Comparison of ENCODE assay signal across 11 cellular contexts in the genomic region with DNA sequence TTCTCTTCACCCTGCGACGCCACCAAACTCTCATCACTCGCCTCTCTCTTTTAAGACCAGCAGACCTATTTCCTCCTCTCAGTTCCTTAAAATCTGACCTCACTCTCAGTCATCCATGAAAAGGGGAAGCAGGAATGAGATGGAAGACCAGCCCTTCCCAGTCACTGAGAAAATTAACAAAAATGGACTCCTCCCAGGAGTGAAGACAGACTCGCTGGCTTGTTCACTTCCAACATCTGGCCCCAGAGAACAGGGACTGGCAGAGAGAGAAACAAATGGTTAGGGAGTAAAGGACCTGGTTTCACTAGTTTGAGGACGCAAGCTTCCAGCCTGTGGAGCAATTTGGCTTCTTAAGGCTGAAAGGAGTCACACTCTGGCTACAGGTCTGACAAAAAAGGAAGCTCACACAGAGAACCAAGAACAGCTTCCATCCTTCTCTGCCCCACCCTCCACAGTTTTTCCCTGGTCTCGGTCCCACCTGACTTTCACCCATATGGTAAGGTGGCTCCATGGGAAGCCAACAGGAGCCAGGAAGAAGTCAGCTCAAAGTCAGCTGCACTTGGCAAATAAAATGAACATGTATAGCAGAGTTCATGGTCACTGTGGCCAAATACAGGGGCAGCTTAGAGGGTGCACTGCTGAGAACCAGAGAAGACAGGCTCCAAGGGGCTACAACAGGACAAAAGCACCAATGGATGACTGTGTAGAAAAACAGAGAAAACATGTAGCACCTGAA. TPM values are rescaled to one million over a fixed set of nuclear protein-coding genes. Genes with fewer than 3 reads are reported as not detected.
DNase-seq lines count a peak whose midpoint lies in the region; ATAC-seq, FAIRE-seq and TF ChIP-seq lines count a peak whose summit lies in the region.
"Had no signal": no experiment of that assay in that cellular context is flagged by ENCODE, and none has a peak within 500 bp of the region (broad histone marks: within the 10 kb centered on the region; RNA-seq: fewer than 3 reads in every experiment).

No MANE protein-coding gene starts in this region.

- FAIRE-seq in K562 (lab: Jason Lieb, UNC) (no peak), small intestine (lab: Jason Lieb, UNC) (no peak)

- CTCF ChIA-PET in K562 (lab: Yijun Ruan, JAX; ENCODE audit: low intra/inter-chr PET ratio): no interaction called here

- H3K9me2 ChIP-seq in GM23248 (ENCODE audit: insufficient read depth): no peaks in the 10 kb centered on the region

- ATAC-seq in K562 (no peak), lung (ENCODE audit: insufficient read depth, low FRiP score) (peak; percentile 59), thoracic aorta (ENCODE audit: insufficient number of reproducible peaks, low FRiP score, low read depth) (no peak), GM21390 (IDR thresholded peaks at IDR 0.05; ENCODE audit: unreplicated experiment) (no peak)
- ATAC-seq: naive thymus-derived CD8-positive, alpha-beta T cell had no signal

- H2AFZ ChIP-seq in GM23248 (0 out of 2 replicates have a peak overlapping the region, but pooled peaks have one; percentile 20), K562 (ENCODE audit: low read depth, low read length) (no peak overlapping the region)

- intact Hi-C loops in K562 (cut with micrococcal nuclease): loop anchor here (10.0 kb wide), 1 partner anchor 55 kb away; the partner anchor contains the start of gene ITGB5
- intact Hi-C loops in posterior vena cava (cut with DNase I): loop anchor here in 1 of 2 donors (5.0 kb wide), 1 partner anchor 52 kb away; no protein-coding TSS in a partner anchor

- POLR2A ChIA-PET in K562 (lab: Yijun Ruan, JAX): interaction anchor here (0.6 kb wide), 1 partner anchor 66 kb away, joined by 3 read pairs; no protein-coding TSS in a partner anchor

- peaks cover 14% of the 10 kb centered on the region for H3K36me3 ChIP-seq in GM23248 (ENCODE audit: low read depth)
- H3K36me3 ChIP-seq in K562 (ENCODE audit: control insufficient read depth, insufficient read depth, low read length): no peaks in the 10 kb centered on the region; the same call in 2 of the 3 replicates
- peaks cover 0 to 2% of the 10 kb centered on the region in 2 donors for H3K36me3 ChIP-seq in lung (ENCODE audit: control insufficient read depth in 2 of 2, insufficient read depth in 2 of 2, low read length in 2 of 2)
- H3K36me3 ChIP-seq in thoracic aorta: no peaks in the 10 kb centered on the region
- H3K36me3 ChIP-seq in small intestine (ENCODE audit: control insufficient read depth in 2 of 2, insufficient read depth in 2 of 2, low read length in 2 of 2): no peaks in the 10 kb centered on the region

- H3K9me1 ChIP-seq in K562 (ENCODE audit: control insufficient read depth, insufficient read depth, low read length): no peaks in the 10 kb centered on the region

- H3K4me1 ChIP-seq in GM23248 (ENCODE audit: insufficient read depth) (peaks cover 63% of the 10 kb centered on the region), K562 (replicated peaks in 1 of 2; ENCODE audit: control insufficient read depth in 2 of 2, insufficient read depth in 2 of 2, low read length in 2 of 2) (peaks cover 9 to 16% of the 10 kb centered on the region in 2 experiments; a peak in 4 of 5 replicates), lung (ENCODE audit: control insufficient read depth in 2 of 2, insufficient read depth in 2 of 2, low read length in 2 of 2) (peaks cover 12 to 24% of the 10 kb centered on the region in 2 donors), thoracic aorta (ENCODE audit: control insufficient read depth in 1 of 2, low read depth in 2 of 2) (peaks cover 60 to 85% of the 10 kb centered on the region in 2 donors), small intestine (ENCODE audit: control insufficient read depth in 2 of 2, insufficient read depth in 1 of 2, low read depth in 1 of 2, low read length in 1 of 2) (peaks cover 2 to 5% of the 10 kb centered on the region in 2 donors)

- no TSS peak for BruUV-seq in K562 (replicated peaks; lab: Mats Ljungman, UMichigan)

- TF ChIP-seq CTCF in K562 (IDR thresholded peaks at IDR 0.05 in 2 of 3, conservative IDR thresholded peaks at IDR 0.05 in 1 of 3; ENCODE audit: insufficient read depth in 2 of 3, low read depth in 1 of 3, low read length in 3 of 3): no peak
- no peak for TF ChIP-seq CTCF in lung (IDR thresholded peaks at IDR 0.05; ENCODE audit: control extremely low read depth, extremely low read depth)
- no peak for TF ChIP-seq CTCF in thoracic aorta (IDR thresholded peaks at IDR 0.05)

- WGBS in GM23248 (ENCODE audit: low coverage in 1 of 2, low lambda C conversion rate in 2 of 2, missing lambda C conversion rate in 2 of 2), 2 experiments: 15 to 25% methylated on average over 6 of the region's 6 CpGs
- 85% methylated on average over 4 of the region's 6 CpGs for WGBS in K562 (ENCODE audit: insufficient coverage, low coverage, missing lambda C conversion rate)
- 52 to 68% methylated on average over 6 of the region's 6 CpGs for WGBS in lung, 2 donors
- 65 to 81% (median 74%) methylated on average over 6 of the region's 6 CpGs for WGBS in small intestine, 3 donors

- no peak for TF ChIP-seq EP300 in K562 (IDR thresholded peaks at IDR 0.05; ENCODE audit: low read length)

- H3K27me3 ChIP-seq in GM23248 (replicated peaks; ENCODE audit: insufficient read depth) (no peaks in the 10 kb centered on the region), K562 (ENCODE audit: control insufficient read depth in 2 of 2, insufficient read depth in 2 of 2, low read length in 2 of 2) (no peaks in the 10 kb centered on the region), lung (ENCODE audit: control insufficient read depth, insufficient read depth) (no peaks in the 10 kb centered on the region), thoracic aorta (replicated peaks; ENCODE audit: insufficient read depth) (no peaks in the 10 kb centered on the region), small intestine (ENCODE audit: control insufficient read depth in 2 of 2, insufficient read depth in 2 of 2, low read length in 2 of 2) (peaks cover 0 to 3% of the 10 kb centered on the region in 2 donors)

- H4K20me1 ChIP-seq in GM23248 (ENCODE audit: insufficient read depth) (no peaks in the 10 kb centered on the region), K562 (replicated peaks; ENCODE audit: control insufficient read depth, insufficient read depth, low read length) (no peaks in the 10 kb centered on the region)

- in situ Hi-C loops in GM23248 (cut with MboI) (no loop called here), K562 (cut with MboI) (no loop called here)

- H3K9me3 ChIP-seq in GM23248 (ENCODE audit: low read depth) (no peaks in the 10 kb centered on the region), K562 (replicated peaks; ENCODE audit: control insufficient read depth, insufficient read depth, low read depth, low read length) (no peaks in the 10 kb centered on the region), lung (ENCODE audit: control insufficient read depth in 2 of 2, insufficient read depth in 1 of 2, low read length in 1 of 2) (no peaks in the 10 kb centered on the region), thoracic aorta (no peaks in the 10 kb centered on the region), small intestine (ENCODE audit: control insufficient read depth, low read depth) (no peaks in the 10 kb centered on the region)

- H3K4me3 ChIP-seq in GM23248: no peak overlapping the region
- H3K4me3 ChIP-seq in K562: no peak overlapping the region
- H3K4me3 ChIP-seq in lung: no peak overlapping the region
- no peak overlapping the region for H3K4me3 ChIP-seq in thoracic aorta
- H3K4me3 ChIP-seq in small intestine (ENCODE audit: low read depth in 1 of 2, low read length in 2 of 2): no peak overlapping the region

- H3F3A ChIP-seq in GM23248 (ENCODE audit: insufficient read depth): peaks cover 63% of the 10 kb centered on the region

- H3K9ac ChIP-seq in GM23248 (peak overlapping the region; percentile 48), K562 (ENCODE audit: insufficient read depth in 1 of 2, low read depth in 2 of 2, low read length in 2 of 2) (no peak overlapping the region)

- peak overlapping the region; percentile 75 for H3K27ac ChIP-seq in GM23248
- H3K27ac ChIP-seq in K562 (ENCODE audit: extremely low read depth, low read depth, low read length): no peak overlapping the region
- peak overlapping the region; percentile 49 to 82 for H3K27ac ChIP-seq in lung (ENCODE audit: low read depth in 1 of 2, low read length in 1 of 2)
- peak overlapping the region; percentile 39 to 88 for H3K27ac ChIP-seq in thoracic aorta
- H3K27ac ChIP-seq in small intestine (ENCODE audit: low read depth in 1 of 2, low read length in 1 of 2): peak overlapping the region in 1 of 2 donors; percentile 71
- no peak overlapping the region for H3K27ac ChIP-seq in substantia nigra (ENCODE audit: low read depth, low read length, poor library complexity, severe bottlenecking)

- DNase-seq in GM23248: peak; percentile 73
- no peak for DNase-seq in K562 (ENCODE audit: extremely low read depth in 1 of 4, low spot score in 3 of 4)
- no peak for DNase-seq in lung (ENCODE audit: low spot score)
- DNase-seq in thoracic aorta (ENCODE audit: low spot score): no peak
- no peak for DNase-seq in small intestine
- DNase-seq in substantia nigra (lab: John Stamatoyannopoulos, UW): no peak
- no peak for DNase-seq in posterior vena cava (ENCODE audit: low spot score)
- DNase-seq: effector CD4-positive, alpha-beta T cell; naive thymus-derived CD8-positive, alpha-beta T cell; NCI-H1436 had no signal

- H3K4me2 ChIP-seq in GM23248 (ENCODE audit: unreplicated experiment) (no peak overlapping the region), K562 (ENCODE audit: insufficient read depth, low read length) (no peak overlapping the region)

- TF ChIP-seq RAD21 in K562 (CRISPR knock-in tag; conservative IDR thresholded peaks at IDR 0.05 in 1 of 2, IDR thresholded peaks at IDR 0.05 in 1 of 2): no peak

- peaks cover 62% of the 10 kb centered on the region for H3K79me2 ChIP-seq in GM23248 (ENCODE audit: insufficient read depth)
- no peaks in the 10 kb centered on the region for H3K79me2 ChIP-seq in K562 (ENCODE audit: control insufficient read depth, insufficient read depth, low read length)

- no peak for TF ChIP-seq POLR2A in K562 (conservative IDR thresholded peaks at IDR 0.05)

RNA-seq across cellular contexts. Expression of gene ITGB5, which starts 57.2 kb away (rescaled TPM):
- 383 and 523 TPM in 2 replicates for total RNA-seq in GM23248 (2014; rRNA removed; shearing (Covaris generic))
- polyA plus RNA-seq in GM23248 (2016; fragmentation: Nextera tagmentation; extraction: Ambion mirVana): 33.9 and 39.4 TPM in 2 replicates
- 44.6 and 111 TPM in 2 replicates for total RNA-seq in K562 (2011; cell fraction: chromatin; rRNA removed; ENCODE audit: low replicate concordance)
- 156 and 174 TPM in 2 replicates for total RNA-seq in K562 (2011; cell fraction: nucleolus; rRNA removed)
- 97.9 and 116 TPM in 2 replicates for total RNA-seq in K562 (2011; cell fraction: nucleoplasm; rRNA removed)
- total RNA-seq in K562 (2014; rRNA removed): 16.2 and 23.0 TPM in 2 replicates
- 5.0 and 7.3 TPM in 2 replicates for total RNA-seq in K562 (2014; rRNA removed; fragmentation: Illumina TruSeq; extraction: Trizol)
- total RNA-seq in K562 (2015; rRNA removed; fragmentation: Illumina TruSeq; extraction: Trizol): 2.1 and 2.6 TPM in 2 replicates
- total RNA-seq in K562 (2021): 17.3 and 23.4 TPM in 2 replicates
- 32.7 and 46.8 TPM in 2 replicates for polyA plus RNA-seq in K562 (2011; rRNA removed)
- 32.7 and 54.9 TPM in 2 replicates for polyA plus RNA-seq in K562 (2011; cell fraction: cytosol; rRNA removed)
- 27.1 and 62.6 TPM in 2 replicates for polyA plus RNA-seq in K562 (2011; cell fraction: nucleus; rRNA removed)
- 14.7 and 25.7 TPM in 2 replicates for polyA plus RNA-seq in K562 (2012)
- 9.9 and 13.4 TPM in 2 replicates for polyA plus RNA-seq in K562 (2014; fragmentation: Illumina TruSeq; extraction: Trizol)
- 1 to 10 TPM; 1.7 to 2.3 TPM for polyA plus RNA-seq in K562 (2014; fragmentation: Nextera tagmentation; extraction: Ambion mirVana)
- polyA plus RNA-seq in K562 (2014; rRNA removed): 13.6 and 16.4 TPM in 2 replicates
- polyA minus RNA-seq in K562 (2011; rRNA and poly(A)+ RNA removed): 21.7 and 62.1 TPM in 2 replicates
- 25.3 and 52.3 TPM in 2 replicates for polyA minus RNA-seq in K562 (2011; cell fraction: cytosol; rRNA and poly(A)+ RNA removed)
- 20.0 and 20.7 TPM in 2 replicates for polyA minus RNA-seq in K562 (2011; cell fraction: nucleus; rRNA and poly(A)+ RNA removed)
- total RNA-seq in lung: 100 to 1,000 TPM in 1 of 2 donors, 10 to 100 TPM in 1; 45.2 to 126 TPM
- polyA plus RNA-seq in lung: 10 to 100 TPM; 21.0 to 42.3 TPM
- 100 to 1,000 TPM; 576 to 592 TPM for total RNA-seq in thoracic aorta
- polyA plus RNA-seq in small intestine: 10 to 100 TPM in 2 of 3 donors, 1 to 10 TPM in 1; 9.4 to 28.7 (median 15.1) TPM
- total RNA-seq in posterior vena cava: 100 to 1,000 TPM; 250 to 292 TPM

Comparison
In these comparisons a context has a peak if more than half of its experiments do, and no peak if none do; other contexts are left out.
1. H3K27ac ChIP-seq: peak in GM23248 (single experiment), lung (2 of 2) and thoracic aorta (2 of 2); none in K562 (single experiment) and substantia nigra (single experiment).